Comparison of ENCODE assay signal across 2 cellular contexts in the genomic region with DNA sequence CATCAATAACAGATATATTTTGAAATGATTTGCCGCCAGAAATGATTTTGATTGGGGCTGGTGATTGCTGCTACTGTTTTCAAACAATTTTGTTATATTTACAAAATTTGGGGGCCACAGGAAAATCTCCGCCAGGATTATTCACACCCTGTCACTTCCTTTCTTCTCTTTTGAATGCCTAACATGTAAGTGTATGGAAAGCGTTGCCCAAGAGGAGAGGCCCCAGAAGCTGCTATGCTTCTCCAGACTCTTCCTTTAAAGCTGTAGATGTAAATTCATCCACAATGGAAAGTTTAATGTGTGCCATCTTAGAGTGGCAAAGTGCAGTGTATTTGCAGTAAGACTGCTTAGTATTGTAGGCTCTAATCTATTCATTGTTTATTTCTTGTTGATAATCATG.
TF ChIP-seq lines count a peak whose summit lies in the region.

No MANE protein-coding gene starts in this region.

TF ChIP-seq in IMR-90, 13 proteins besides CTCF, POLR2A, EP300 and RAD21:
- TF ChIP-seq CEBPB (IDR thresholded peaks at IDR 0.05; ENCODE audit: low read depth, low read length): peak; percentile 30; the same call in 1 of the 2 replicates
- no peak for TF ChIP-seq MAFK (IDR thresholded peaks at IDR 0.05; ENCODE audit: low read depth, low read length)

TF ChIP-seq in H1, 55 proteins besides CTCF, POLR2A, EP300 and RAD21:
- no peak for TF ChIP-seq BACH1 (IDR thresholded peaks at IDR 0.05; ENCODE audit: low read length)
- no peak for TF ChIP-seq HDAC2 (IDR thresholded peaks at IDR 0.05; ENCODE audit: borderline replicate concordance in 1 of 2, low read depth in 2 of 2, low read length in 2 of 2)
- no peak for TF ChIP-seq EGR1 (IDR thresholded peaks at IDR 0.05; ENCODE audit: borderline replicate concordance, low read depth, low read length)
- TF ChIP-seq, protein P1, sequence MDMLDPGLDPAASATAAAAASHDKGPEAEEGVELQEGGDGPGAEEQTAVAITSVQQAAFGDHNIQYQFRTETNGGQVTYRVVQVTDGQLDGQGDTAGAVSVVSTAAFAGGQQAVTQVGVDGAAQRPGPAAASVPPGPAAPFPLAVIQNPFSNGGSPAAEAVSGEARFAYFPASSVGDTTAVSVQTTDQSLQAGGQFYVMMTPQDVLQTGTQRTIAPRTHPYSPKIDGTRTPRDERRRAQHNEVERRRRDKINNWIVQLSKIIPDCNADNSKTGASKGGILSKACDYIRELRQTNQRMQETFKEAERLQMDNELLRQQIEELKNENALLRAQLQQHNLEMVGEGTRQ (IDR thresholded peaks at IDR 0.05; ENCODE audit: low read length): no peak
- no peak for TF ChIP-seq POU5F1 (IDR thresholded peaks at IDR 0.05; ENCODE audit: low read depth, low read length)
- TF ChIP-seq JUND (IDR thresholded peaks at IDR 0.05; ENCODE audit: low read length): no peak
- TF ChIP-seq TCF12 (IDR thresholded peaks at IDR 0.05; ENCODE audit: low read depth, low read length): no peak
- TF ChIP-seq SP1 (IDR thresholded peaks at IDR 0.05; ENCODE audit: low read depth, low read length): no peak
- no peak for TF ChIP-seq SIN3A (conservative IDR thresholded peaks at IDR 0.05 in 1 of 2, IDR thresholded peaks at IDR 0.05 in 1 of 2; ENCODE audit: low read depth in 1 of 2, low read length in 2 of 2)
- TF ChIP-seq RNF2 (IDR thresholded peaks at IDR 0.05; ENCODE audit: borderline replicate concordance, low read depth, low read length, missing control alignments, poor library complexity, severe bottlenecking): no peak
- TF ChIP-seq TEAD4 (IDR thresholded peaks at IDR 0.05; ENCODE audit: low read depth, low read length): no peak
- TF ChIP-seq SIX5 (IDR thresholded peaks at IDR 0.05; ENCODE audit: low read depth, low read length): no peak
